In genomic region chr13:94706854-94707399, GRCh38 we compare ENCODE assay signal across 1 cellular context.
TF ChIP-seq lines count a peak whose summit lies in the region.

No MANE protein-coding gene starts in this region.

TF ChIP-seq in A549, 52 proteins besides CTCF, POLR2A, EP300 and RAD21 (continued from another document):
- no peak for TF ChIP-seq CHD2 (IDR thresholded peaks at IDR 0.05; ENCODE audit: low read length, partially characterized antibody)
- TF ChIP-seq HEYL (CRISPR knock-in tag; IDR thresholded peaks at IDR 0.05) = no peak
- no peak for TF ChIP-seq FOXS1 (CRISPR knock-in tag; IDR thresholded peaks at IDR 0.05)
- TF ChIP-seq RCOR1 (IDR thresholded peaks at IDR 0.05; ENCODE audit: low read depth, low read length) = no peak
- no peak for TF ChIP-seq CHD4 (IDR thresholded peaks at IDR 0.05; ENCODE audit: borderline replicate concordance)
- TF ChIP-seq TFCP2L1 (CRISPR knock-in tag; IDR thresholded peaks at IDR 0.05) = no peak
- no peak for TF ChIP-seq ZFP36 (IDR thresholded peaks at IDR 0.05; ENCODE audit: borderline replicate concordance, partially characterized antibody)
TF ChIP-seq in A549: peak in this region for 0.
